Comparison of ENCODE assay signal across 28 cellular contexts in the genomic region with DNA sequence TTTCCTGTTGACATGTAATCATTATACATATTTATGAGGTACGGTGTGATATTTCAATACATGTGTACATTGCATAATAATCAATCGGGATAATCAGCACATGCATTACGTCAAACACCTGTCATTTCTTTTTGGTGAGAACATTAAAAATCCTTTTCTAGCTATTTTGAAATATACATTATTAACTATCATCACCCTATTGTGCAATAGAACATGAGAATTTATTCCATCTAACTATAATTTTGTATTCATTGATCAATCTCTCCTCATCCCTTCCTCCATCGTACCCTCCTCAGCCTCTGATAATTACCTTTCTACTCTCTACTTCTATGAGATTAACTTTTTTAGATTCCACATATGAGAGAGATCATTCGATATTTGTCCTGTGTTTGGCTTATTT.
"Had no signal": no experiment of that assay in that cellular context is flagged by ENCODE, and none has a peak within 500 bp of the region (broad histone marks: within the 10 kb centered on the region; RNA-seq: fewer than 3 reads in every experiment).

No MANE protein-coding gene starts in this region.

- FAIRE-seq: colon, endometrium, endothelial cell of umbilical vein, frontal cortex had no signal

- H3K27me3 ChIP-seq: colonic mucosa, dorsolateral prefrontal cortex, esophagus muscularis mucosa, esophagus squamous epithelium, foreskin keratinocyte, gastrocnemius medialis, gastroesophageal sphincter, heart left ventricle, heart right ventricle had no signal

- H3K27ac ChIP-seq: colonic mucosa, coronary artery, dorsolateral prefrontal cortex, epithelial cell of prostate, esophagus muscularis mucosa, esophagus squamous epithelium, foreskin keratinocyte, gastrocnemius medialis, gastroesophageal sphincter, heart left ventricle, heart right ventricle had no signal

- H3K36me3 ChIP-seq: colonic mucosa, esophagus muscularis mucosa, esophagus squamous epithelium, gastrocnemius medialis, gastroesophageal sphincter, heart left ventricle, heart right ventricle had no signal

- H3K4me1 ChIP-seq: colonic mucosa, esophagus muscularis mucosa, esophagus squamous epithelium, foreskin keratinocyte, gastrocnemius medialis, gastroesophageal sphincter, heart left ventricle, heart right ventricle had no signal

- H3K9me3 ChIP-seq: colonic mucosa, esophagus muscularis mucosa, esophagus squamous epithelium, gastrocnemius medialis, gastroesophageal sphincter, heart left ventricle, heart right ventricle had no signal

- ATAC-seq: effector memory CD8-positive, alpha-beta T cell; esophagus mucosa; foreskin keratinocyte; gastrocnemius medialis; gastroesophageal sphincter; heart left ventricle; heart right ventricle had no signal

- DNase-seq: colonic mucosa; cortex of kidney; dermis blood vessel endothelial cell; dorsolateral prefrontal cortex; effector CD4-positive, alpha-beta T cell; effector CD8-positive, alpha-beta T cell; effector memory CD4-positive, alpha-beta T cell; effector memory CD8-positive, alpha-beta T cell; endodermal cell; erythroblast; esophagus squamous epithelium; foreskin fibroblast; foreskin keratinocyte; foreskin melanocyte; gastrocnemius medialis; glutamatergic neuron; head of caudate nucleus; heart left ventricle; heart right ventricle had no signal

- H3K4me3 ChIP-seq: colonic mucosa, coronary artery, dorsolateral prefrontal cortex, esophagus muscularis mucosa, esophagus squamous epithelium, gastrocnemius medialis, gastroesophageal sphincter, heart left ventricle, heart right ventricle had no signal
